10 cellular contexts compared by ENCODE assay signal in genomic region chr10:124401633-124402032, GRCh38. TPM values are rescaled to one million over a fixed set of nuclear protein-coding genes. Genes with fewer than 3 reads are reported as not detected.
"Had no signal": no experiment of that assay in that cellular context is flagged by ENCODE, and none has a peak within 500 bp of the region (broad histone marks: within the 10 kb centered on the region; RNA-seq: fewer than 3 reads in every experiment).

No MANE protein-coding gene starts in this region.

- H3K9me3 ChIP-seq: HAP-1 had no signal

- ATAC-seq: HCT116 had no signal

- H3K27ac Mint-ChIP-seq: IgD-negative memory B cell had no signal

- H3K27me3 Mint-ChIP-seq: IgD-negative memory B cell had no signal

- DNase-seq: GM23248, GOT3, H7, KBM-7 had no signal

- H3K9ac ChIP-seq: GM23248 had no signal

- H3K4me3 ChIP-seq: GM23248, HAP-1 had no signal

- H2AFZ ChIP-seq: GM23248 had no signal

- H3K27ac ChIP-seq: GM23248 had no signal

- H3K4me3 Mint-ChIP-seq: IgD-negative memory B cell had no signal

- H3K4me1 ChIP-seq: HAP-1 had no signal

- H3K9me3 Mint-ChIP-seq: IgD-negative memory B cell had no signal

- FAIRE-seq: HTR-8/SVneo had no signal

RNA-seq across cellular contexts. Expression of gene NKX1-2, which starts 48.2 kb away (rescaled TPM):
- total RNA-seq: GM23248, H4, HT-29 had no signal
- polyA plus RNA-seq: GM23248, IgD-negative memory B cell had no signal
